ENCODE assay signal across 12 cellular contexts in genomic region chr6:139519571-139520031, GRCh38.
DNase-seq lines count a peak whose midpoint lies in the region; ATAC-seq, FAIRE-seq and TF ChIP-seq lines count a peak whose summit lies in the region.
"Had no signal": no experiment of that assay in that cellular context is flagged by ENCODE, and none has a peak within 500 bp of the region (broad histone marks: within the 10 kb centered on the region; RNA-seq: fewer than 3 reads in every experiment).

No MANE protein-coding gene starts in this region.

- no peak for ATAC-seq in right cardiac atrium
- no peak for ATAC-seq in HG03565 (IDR thresholded peaks at IDR 0.05; ENCODE audit: unreplicated experiment)
- ATAC-seq: WTC11 had no signal

- peak in 1 of 2 donors; percentile 85 for DNase-seq in cardiac muscle cell (ENCODE audit: low read depth in 1 of 2, low spot score in 1 of 2)
- no peak for DNase-seq in right cardiac atrium
- DNase-seq in bronchial epithelial cell (ENCODE audit: low read depth): peak; percentile 33
- DNase-seq in mesenchymal stem cell: peak; percentile 79
- no peak for DNase-seq in vagina (ENCODE audit: extremely low spot score in 2 of 2)
- no peak for DNase-seq in 8988T
- no peak for DNase-seq in NCI-H1105 treated with DMSO at 0.1 percent for 48 hours (lab: John Stamatoyannopoulos, UW)
- DNase-seq: MG63; NCI-H2171; stimulated activated CD4-positive, alpha-beta T cell treated with anti-CD3 and anti-CD28 coated beads, Interleukin-15, amount 100 ng/mL, for 24 hours had no signal

- no peak overlapping the region for H2AFZ ChIP-seq in mesenchymal stem cell (ENCODE audit: low read depth, low read length)

- H3K14ac ChIP-seq in mesenchymal stem cell (ENCODE audit: low read length in 2 of 2): no peak overlapping the region

- H4K91ac ChIP-seq in mesenchymal stem cell (ENCODE audit: low read length): no peak overlapping the region

- no peak overlapping the region for H2AK5ac ChIP-seq in mesenchymal stem cell (ENCODE audit: low read length, severe bottlenecking)

- no peak overlapping the region for H2BK5ac ChIP-seq in mesenchymal stem cell (ENCODE audit: low read depth, low read length, poor library complexity, severe bottlenecking)

- no peak overlapping the region for H4K8ac ChIP-seq in mesenchymal stem cell (ENCODE audit: low read length)

- H3K9ac ChIP-seq in mesenchymal stem cell (ENCODE audit: low read length): no peak overlapping the region

- no peak for TF ChIP-seq POLR2A in vagina (IDR thresholded peaks at IDR 0.05)

- no peak overlapping the region for H2BK12ac ChIP-seq in mesenchymal stem cell (ENCODE audit: low read length in 2 of 2)

- H3K27ac ChIP-seq in cardiac muscle cell (peak overlapping the region; percentile 83), right cardiac atrium (ENCODE audit: low read length) (no peak overlapping the region), mesenchymal stem cell (ENCODE audit: low read length, poor library complexity, severe bottlenecking) (no peak overlapping the region), vagina (peak overlapping the region; percentile 27)

- H3K18ac ChIP-seq in mesenchymal stem cell (ENCODE audit: low read depth in 1 of 2, low read length in 2 of 2): no peak overlapping the region

- H3K79me1 ChIP-seq in mesenchymal stem cell (replicated peaks; ENCODE audit: low read length, poor library complexity, severe bottlenecking): no peaks in the 10 kb centered on the region

- TF ChIP-seq CTCF in cardiac muscle cell (IDR thresholded peaks at IDR 0.05; ENCODE audit: low read depth, low read length) (no peak), bronchial epithelial cell (IDR thresholded peaks at IDR 0.05; ENCODE audit: insufficient read depth, low read length, severe bottlenecking) (no peak), vagina (IDR thresholded peaks at IDR 0.05) (no peak)

- no peak overlapping the region for H3K23ac ChIP-seq in mesenchymal stem cell (ENCODE audit: low read length in 2 of 2)

- H2BK15ac ChIP-seq in mesenchymal stem cell (ENCODE audit: low read depth, poor library complexity, severe bottlenecking): no peak overlapping the region

- intact Hi-C loops in right cardiac atrium (cut with DNase I): loop anchor here in 2 of 4 donors (10.0 kb wide), 1 partner anchor 145 kb away; the partner anchor contains the start of gene CITED2 (in 2 of the 2)
- intact Hi-C loops in vagina (cut with DNase I): no loop called here

- H3K9me3 ChIP-seq in cardiac muscle cell (ENCODE audit: low read depth): no peaks in the 10 kb centered on the region
- no peaks in the 10 kb centered on the region for H3K9me3 ChIP-seq in right cardiac atrium (ENCODE audit: control insufficient read depth, low read length)
- no peaks in the 10 kb centered on the region for H3K9me3 ChIP-seq in mesenchymal stem cell (ENCODE audit: control insufficient read depth, low read length)
- no peaks in the 10 kb centered on the region for H3K9me3 ChIP-seq in vagina
- H3K9me3 ChIP-seq: MG63 had no signal

- H3K36me3 ChIP-seq in cardiac muscle cell: no peaks in the 10 kb centered on the region
- H3K36me3 ChIP-seq in bronchial epithelial cell (ENCODE audit: control insufficient read depth, insufficient read depth, low read length): no peaks in the 10 kb centered on the region
- no peaks in the 10 kb centered on the region for H3K36me3 ChIP-seq in mesenchymal stem cell (ENCODE audit: control insufficient read depth in 1 of 2, insufficient read depth in 2 of 2, low read depth in 1 of 2, low read length in 2 of 2)
- no peaks in the 10 kb centered on the region for H3K36me3 ChIP-seq in vagina
- H3K36me3 ChIP-seq: MG63 had no signal

- H3K27me3 ChIP-seq in cardiac muscle cell (no peaks in the 10 kb centered on the region), right cardiac atrium (ENCODE audit: control insufficient read depth, insufficient read depth) (no peaks in the 10 kb centered on the region), bronchial epithelial cell (ENCODE audit: control insufficient read depth, insufficient read depth, low read length) (no peaks in the 10 kb centered on the region), mesenchymal stem cell (ENCODE audit: control insufficient read depth in 1 of 2, insufficient read depth in 1 of 2, low read length in 2 of 2) (no peaks in the 10 kb centered on the region), vagina (no peaks in the 10 kb centered on the region)
- H3K27me3 ChIP-seq: MG63 had no signal

- H2BK120ac ChIP-seq in mesenchymal stem cell (ENCODE audit: low read depth, low read length): no peak overlapping the region

- H3K4me3 ChIP-seq in cardiac muscle cell (no peak overlapping the region), right cardiac atrium (ENCODE audit: low read length) (no peak overlapping the region), bronchial epithelial cell (ENCODE audit: low read depth, low read length) (no peak overlapping the region), mesenchymal stem cell (ENCODE audit: insufficient read depth in 1 of 2, low read depth in 1 of 2, low read length in 2 of 2) (no peak overlapping the region), vagina (no peak overlapping the region)
- H3K4me3 ChIP-seq: MG63 had no signal

- no peak overlapping the region for H3K4me2 ChIP-seq in mesenchymal stem cell (ENCODE audit: low read length, poor library complexity, severe bottlenecking)

- H3K4ac ChIP-seq in mesenchymal stem cell (ENCODE audit: low read depth in 1 of 2, low read length in 2 of 2): no peak overlapping the region

- no peak for FAIRE-seq in bronchial epithelial cell (lab: Jason Lieb, UNC)

- H3K4me1 ChIP-seq in cardiac muscle cell (ENCODE audit: low read depth) (peaks cover 17% of the 10 kb centered on the region), right cardiac atrium (ENCODE audit: control insufficient read depth, insufficient read depth, low read length) (no peaks in the 10 kb centered on the region), mesenchymal stem cell (ENCODE audit: control insufficient read depth, insufficient read depth, low read depth, low read length) (no peaks in the 10 kb centered on the region), vagina (peaks cover 13% of the 10 kb centered on the region)

- WGBS in right cardiac atrium: 52% methylated on average over 5 of the region's 5 CpGs
- 77% methylated on average over 5 of the region's 5 CpGs for WGBS in mesenchymal stem cell

Comparison
In these comparisons a context has a peak if more than half of its experiments do, and no peak if none do; other contexts are left out.
1. H3K27ac ChIP-seq: peak in cardiac muscle cell (single experiment) and vagina (single experiment); none in right cardiac atrium (single experiment) and mesenchymal stem cell (single experiment).
2. DNase-seq: peak in bronchial epithelial cell (single experiment) and mesenchymal stem cell (single experiment); none in right cardiac atrium (0 of 3), vagina (0 of 2), 8988T (single experiment) and NCI-H1105 treated with DMSO at 0.1 percent for 48 hours (single experiment).